Comparison of ENCODE assay signal across 1 cellular context in the genomic region with DNA sequence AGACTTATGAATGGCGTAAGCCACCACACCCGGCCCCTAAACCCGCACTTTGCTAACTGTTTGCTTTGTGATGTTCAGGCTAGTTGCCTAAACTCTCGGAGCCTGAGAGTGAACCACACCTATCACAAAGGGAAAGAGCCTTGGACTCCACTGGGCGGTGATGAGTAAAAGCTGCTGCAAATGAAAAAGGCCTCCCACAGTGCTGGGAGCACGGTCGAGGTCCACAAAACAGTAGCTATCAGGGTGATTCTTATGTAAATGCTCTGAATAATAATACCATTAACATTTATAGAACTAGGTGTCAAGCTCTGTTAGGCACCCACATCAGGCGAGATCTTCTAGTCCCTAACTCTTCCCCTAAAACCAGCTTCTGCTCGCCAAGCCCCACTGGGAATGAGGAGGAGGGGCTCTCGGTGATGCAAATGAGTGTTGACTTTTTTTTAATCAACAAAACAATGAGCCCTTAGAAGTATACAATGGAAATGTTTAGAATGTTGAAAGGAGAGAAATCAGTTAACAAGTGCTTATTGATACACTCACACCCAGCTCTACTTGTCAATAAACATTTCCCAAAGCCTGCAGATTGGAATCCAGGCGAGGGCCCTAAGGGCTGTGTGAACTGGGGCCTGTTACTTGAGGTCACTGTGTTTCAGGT.
TF ChIP-seq lines count a peak whose summit lies in the region.

No MANE protein-coding gene starts in this region.

TF ChIP-seq in WTC11, 78 proteins besides CTCF, POLR2A, EP300 and RAD21 (continued from another document and continues in another):
- no peak for TF ChIP-seq E2F4 (CRISPR knock-in tag; IDR thresholded peaks at IDR 0.05; ENCODE audit: borderline replicate concordance, low read depth)
- no peak for TF ChIP-seq ZNF121 (CRISPR knock-in tag; IDR thresholded peaks at IDR 0.05)
- TF ChIP-seq NFYB (CRISPR knock-in tag; conservative IDR thresholded peaks at IDR 0.05; ENCODE audit: low read depth): no peak
- TF ChIP-seq NR1H2 (CRISPR knock-in tag; IDR thresholded peaks at IDR 0.05): no peak
- no peak for TF ChIP-seq ZSCAN18 (CRISPR knock-in tag; IDR thresholded peaks at IDR 0.05)
- TF ChIP-seq ZNF423 (CRISPR knock-in tag; IDR thresholded peaks at IDR 0.05): no peak
- TF ChIP-seq NFATC4 (CRISPR knock-in tag; IDR thresholded peaks at IDR 0.05): no peak
- TF ChIP-seq FOXK1 (CRISPR knock-in tag; IDR thresholded peaks at IDR 0.05): peak; percentile 66
- no peak for TF ChIP-seq ZBTB21 (CRISPR knock-in tag; IDR thresholded peaks at IDR 0.05; ENCODE audit: borderline replicate concordance)
- no peak for TF ChIP-seq CDX4 (CRISPR knock-in tag; IDR thresholded peaks at IDR 0.05; ENCODE audit: borderline replicate concordance)
- no peak for TF ChIP-seq PRDM15 (CRISPR knock-in tag; IDR thresholded peaks at IDR 0.05)
- no peak for TF ChIP-seq CREB1 (CRISPR knock-in tag; IDR thresholded peaks at IDR 0.05)
- TF ChIP-seq AFF4 (CRISPR knock-in tag; IDR thresholded peaks at IDR 0.05; ENCODE audit: borderline replicate concordance): no peak
- no peak for TF ChIP-seq GTF2I (CRISPR knock-in tag; conservative IDR thresholded peaks at IDR 0.05)
- TF ChIP-seq ZNF219 (CRISPR knock-in tag; IDR thresholded peaks at IDR 0.05; ENCODE audit: borderline replicate concordance): no peak
- TF ChIP-seq FOXJ3 (CRISPR knock-in tag; IDR thresholded peaks at IDR 0.05; ENCODE audit: borderline replicate concordance): no peak; the same call in 1 of the 2 replicates
- no peak for TF ChIP-seq GRHL2 (CRISPR knock-in tag; IDR thresholded peaks at IDR 0.05; ENCODE audit: insufficient replicate concordance, severe bottlenecking)
- TF ChIP-seq SOX15 (CRISPR knock-in tag; IDR thresholded peaks at IDR 0.05): no peak
- TF ChIP-seq, protein P1, sequence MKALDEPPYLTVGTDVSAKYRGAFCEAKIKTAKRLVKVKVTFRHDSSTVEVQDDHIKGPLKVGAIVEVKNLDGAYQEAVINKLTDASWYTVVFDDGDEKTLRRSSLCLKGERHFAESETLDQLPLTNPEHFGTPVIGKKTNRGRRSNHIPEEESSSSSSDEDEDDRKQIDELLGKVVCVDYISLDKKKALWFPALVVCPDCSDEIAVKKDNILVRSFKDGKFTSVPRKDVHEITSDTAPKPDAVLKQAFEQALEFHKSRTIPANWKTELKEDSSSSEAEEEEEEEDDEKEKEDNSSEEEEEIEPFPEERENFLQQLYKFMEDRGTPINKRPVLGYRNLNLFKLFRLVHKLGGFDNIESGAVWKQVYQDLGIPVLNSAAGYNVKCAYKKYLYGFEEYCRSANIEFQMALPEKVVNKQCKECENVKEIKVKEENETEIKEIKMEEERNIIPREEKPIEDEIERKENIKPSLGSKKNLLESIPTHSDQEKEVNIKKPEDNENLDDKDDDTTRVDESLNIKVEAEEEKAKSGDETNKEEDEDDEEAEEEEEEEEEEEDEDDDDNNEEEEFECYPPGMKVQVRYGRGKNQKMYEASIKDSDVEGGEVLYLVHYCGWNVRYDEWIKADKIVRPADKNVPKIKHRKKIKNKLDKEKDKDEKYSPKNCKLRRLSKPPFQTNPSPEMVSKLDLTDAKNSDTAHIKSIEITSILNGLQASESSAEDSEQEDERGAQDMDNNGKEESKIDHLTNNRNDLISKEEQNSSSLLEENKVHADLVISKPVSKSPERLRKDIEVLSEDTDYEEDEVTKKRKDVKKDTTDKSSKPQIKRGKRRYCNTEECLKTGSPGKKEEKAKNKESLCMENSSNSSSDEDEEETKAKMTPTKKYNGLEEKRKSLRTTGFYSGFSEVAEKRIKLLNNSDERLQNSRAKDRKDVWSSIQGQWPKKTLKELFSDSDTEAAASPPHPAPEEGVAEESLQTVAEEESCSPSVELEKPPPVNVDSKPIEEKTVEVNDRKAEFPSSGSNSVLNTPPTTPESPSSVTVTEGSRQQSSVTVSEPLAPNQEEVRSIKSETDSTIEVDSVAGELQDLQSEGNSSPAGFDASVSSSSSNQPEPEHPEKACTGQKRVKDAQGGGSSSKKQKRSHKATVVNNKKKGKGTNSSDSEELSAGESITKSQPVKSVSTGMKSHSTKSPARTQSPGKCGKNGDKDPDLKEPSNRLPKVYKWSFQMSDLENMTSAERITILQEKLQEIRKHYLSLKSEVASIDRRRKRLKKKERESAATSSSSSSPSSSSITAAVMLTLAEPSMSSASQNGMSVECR (CRISPR knock-in tag; IDR thresholded peaks at IDR 0.05; ENCODE audit: borderline replicate concordance): no peak
- TF ChIP-seq CBFB (CRISPR knock-in tag; IDR thresholded peaks at IDR 0.05; ENCODE audit: low read depth): 0 out of 2 replicates have a peak, but pooled peaks have one; percentile 41
- TF ChIP-seq IRF1 (CRISPR knock-in tag; IDR thresholded peaks at IDR 0.05): 0 out of 2 replicates have a peak, but pooled peaks have one; percentile 32
- TF ChIP-seq TP53 (CRISPR knock-in tag; IDR thresholded peaks at IDR 0.05): 0 out of 2 replicates have a peak, but pooled peaks have one; percentile 26
- no peak for TF ChIP-seq JAZF1 (CRISPR knock-in tag; IDR thresholded peaks at IDR 0.05)
- TF ChIP-seq GABPB1 (CRISPR knock-in tag; IDR thresholded peaks at IDR 0.05): 0 out of 2 replicates have a peak, but pooled peaks have one; percentile 17
- TF ChIP-seq, protein P2, sequence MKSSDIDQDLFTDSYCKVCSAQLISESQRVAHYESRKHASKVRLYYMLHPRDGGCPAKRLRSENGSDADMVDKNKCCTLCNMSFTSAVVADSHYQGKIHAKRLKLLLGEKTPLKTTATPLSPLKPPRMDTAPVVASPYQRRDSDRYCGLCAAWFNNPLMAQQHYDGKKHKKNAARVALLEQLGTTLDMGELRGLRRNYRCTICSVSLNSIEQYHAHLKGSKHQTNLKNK (CRISPR knock-in tag; IDR thresholded peaks at IDR 0.05): no peak
- TF ChIP-seq TCF7 (CRISPR knock-in tag; IDR thresholded peaks at IDR 0.05; ENCODE audit: low read depth): no peak
- TF ChIP-seq, protein P3, sequence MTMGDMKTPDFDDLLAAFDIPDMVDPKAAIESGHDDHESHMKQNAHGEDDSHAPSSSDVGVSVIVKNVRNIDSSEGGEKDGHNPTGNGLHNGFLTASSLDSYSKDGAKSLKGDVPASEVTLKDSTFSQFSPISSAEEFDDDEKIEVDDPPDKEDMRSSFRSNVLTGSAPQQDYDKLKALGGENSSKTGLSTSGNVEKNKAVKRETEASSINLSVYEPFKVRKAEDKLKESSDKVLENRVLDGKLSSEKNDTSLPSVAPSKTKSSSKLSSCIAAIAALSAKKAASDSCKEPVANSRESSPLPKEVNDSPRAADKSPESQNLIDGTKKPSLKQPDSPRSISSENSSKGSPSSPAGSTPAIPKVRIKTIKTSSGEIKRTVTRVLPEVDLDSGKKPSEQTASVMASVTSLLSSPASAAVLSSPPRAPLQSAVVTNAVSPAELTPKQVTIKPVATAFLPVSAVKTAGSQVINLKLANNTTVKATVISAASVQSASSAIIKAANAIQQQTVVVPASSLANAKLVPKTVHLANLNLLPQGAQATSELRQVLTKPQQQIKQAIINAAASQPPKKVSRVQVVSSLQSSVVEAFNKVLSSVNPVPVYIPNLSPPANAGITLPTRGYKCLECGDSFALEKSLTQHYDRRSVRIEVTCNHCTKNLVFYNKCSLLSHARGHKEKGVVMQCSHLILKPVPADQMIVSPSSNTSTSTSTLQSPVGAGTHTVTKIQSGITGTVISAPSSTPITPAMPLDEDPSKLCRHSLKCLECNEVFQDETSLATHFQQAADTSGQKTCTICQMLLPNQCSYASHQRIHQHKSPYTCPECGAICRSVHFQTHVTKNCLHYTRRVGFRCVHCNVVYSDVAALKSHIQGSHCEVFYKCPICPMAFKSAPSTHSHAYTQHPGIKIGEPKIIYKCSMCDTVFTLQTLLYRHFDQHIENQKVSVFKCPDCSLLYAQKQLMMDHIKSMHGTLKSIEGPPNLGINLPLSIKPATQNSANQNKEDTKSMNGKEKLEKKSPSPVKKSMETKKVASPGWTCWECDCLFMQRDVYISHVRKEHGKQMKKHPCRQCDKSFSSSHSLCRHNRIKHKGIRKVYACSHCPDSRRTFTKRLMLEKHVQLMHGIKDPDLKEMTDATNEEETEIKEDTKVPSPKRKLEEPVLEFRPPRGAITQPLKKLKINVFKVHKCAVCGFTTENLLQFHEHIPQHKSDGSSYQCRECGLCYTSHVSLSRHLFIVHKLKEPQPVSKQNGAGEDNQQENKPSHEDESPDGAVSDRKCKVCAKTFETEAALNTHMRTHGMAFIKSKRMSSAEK (CRISPR knock-in tag; IDR thresholded peaks at IDR 0.05; ENCODE audit: borderline replicate concordance): no peak
- no peak for TF ChIP-seq JUN (CRISPR knock-in tag; IDR thresholded peaks at IDR 0.05)
- TF ChIP-seq CREM (CRISPR knock-in tag; IDR thresholded peaks at IDR 0.05): 0 out of 2 replicates have a peak, but pooled peaks have one; percentile 31
- no peak for TF ChIP-seq ATF1 (CRISPR knock-in tag; IDR thresholded peaks at IDR 0.05)
